In the genomic region with DNA sequence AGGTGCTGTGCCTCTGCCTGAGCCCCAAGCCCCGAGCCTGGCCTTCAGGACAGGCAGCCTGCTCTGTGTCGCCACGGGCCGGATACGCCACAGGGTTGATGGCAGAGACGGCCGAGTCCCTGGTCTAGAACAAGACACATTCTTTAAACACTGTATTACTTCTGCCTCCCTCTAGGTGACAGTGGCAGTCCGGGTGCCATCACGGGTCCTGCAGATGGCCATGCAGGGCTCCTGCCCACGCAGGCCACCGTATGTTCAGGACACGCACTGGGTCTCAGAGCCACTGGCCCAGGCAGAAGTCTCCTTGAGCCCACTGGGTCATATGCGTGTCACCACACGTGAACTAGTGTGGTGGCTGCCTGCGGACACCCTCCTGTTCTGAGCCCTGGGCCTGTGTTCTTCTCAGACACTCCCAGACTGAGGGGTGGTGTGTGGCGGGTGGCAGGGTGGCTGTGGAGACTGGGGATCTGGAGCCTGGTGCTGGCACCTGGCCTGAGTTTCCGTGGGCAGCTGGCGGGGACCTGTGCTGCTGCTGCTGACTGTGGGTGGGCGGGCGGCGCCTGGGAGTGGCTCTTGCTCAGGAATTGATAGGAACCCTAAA, we compare ENCODE assay signal across 8 cellular contexts. TPM values are rescaled to one million over a fixed set of nuclear protein-coding genes. Genes with fewer than 3 reads are reported as not detected.
A peak's percentile ranks its signal among the peaks of the same experiment; 100 is the strongest.
DNase-seq lines count a peak whose midpoint lies in the region; ATAC-seq and TF ChIP-seq lines count a peak whose summit lies in the region.
"Had no signal": no experiment of that assay in that cellular context is flagged by ENCODE, and none has a peak within 500 bp of the region (broad histone marks: within the 10 kb centered on the region; RNA-seq: fewer than 3 reads in every experiment).

No MANE protein-coding gene starts in this region.

- H3K4me1 ChIP-seq in Loucy (ENCODE audit: insufficient read depth, low read length, poor library complexity, severe bottlenecking): peaks cover 18% of the 10 kb centered on the region

- no peaks in the 10 kb centered on the region for H3K9me3 ChIP-seq in Loucy (ENCODE audit: insufficient read depth, low read depth, low read length)

- H3K36me3 Mint-ChIP-seq in T-cell: peaks cover 12% of the 10 kb centered on the region

- H3K27me3 ChIP-seq in Loucy (ENCODE audit: insufficient read depth, low read length, poor library complexity, severe bottlenecking): no peaks in the 10 kb centered on the region

- H3K4me3 Mint-ChIP-seq in T-cell: no peak overlapping the region

- no peak overlapping the region for H3K9ac ChIP-seq in Loucy (ENCODE audit: low read depth, low read length, poor library complexity, severe bottlenecking)

- H3F3A ChIP-seq in Loucy (ENCODE audit: low read depth): no peaks in the 10 kb centered on the region

- no peak overlapping the region for H2AFZ ChIP-seq in Loucy (ENCODE audit: low read length)

- H3K27ac Mint-ChIP-seq in T-cell: no peak overlapping the region

- no peaks in the 10 kb centered on the region for H3K9me3 Mint-ChIP-seq in T-cell

- peaks cover 34% of the 10 kb centered on the region for H3K79me2 ChIP-seq in Loucy (ENCODE audit: insufficient read depth, low read length)

- H3K36me3 ChIP-seq in Loucy (ENCODE audit: insufficient read depth, low read length): peaks cover 33% of the 10 kb centered on the region; the same call in 1 of the 2 replicates

- H3K4me2 ChIP-seq in Loucy (ENCODE audit: low read depth, low read length, poor library complexity, severe bottlenecking): no peak overlapping the region

- no peak for ATAC-seq in T-cell (replicated peaks in 1 of 4)

- CTCF ChIA-PET in T-cell (lab: Charles Lee): interaction anchor here in 1 of 2 donors (0.6 kb wide), 1 partner anchor 439 kb away, joined by 4 read pairs; no protein-coding TSS in a partner anchor

- H3K4me3 ChIP-seq in Loucy (ENCODE audit: low read length, poor library complexity, severe bottlenecking) (no peak overlapping the region), fibroblast of the aortic adventitia (ENCODE audit: low read depth, low read length) (no peak overlapping the region)

- peaks cover 12 to 31% (median 14%) of the 10 kb centered on the region in 3 donors for H3K4me1 Mint-ChIP-seq in T-cell

- no peak for DNase-seq in GM10266 (ENCODE audit: extremely low spot score)
- no peak for DNase-seq in fibroblast of the aortic adventitia (ENCODE audit: low read depth)
- DNase-seq in NCI-H774 (lab: John Stamatoyannopoulos, UW): no peak
- no peak for DNase-seq in GDM1 (lab: John Stamatoyannopoulos, UW)
- DNase-seq in T-cell: no peak
- DNase-seq: stimulated activated naive CD4-positive, alpha-beta T cell; T-helper 9 cell had no signal

- POLR2A ChIA-PET in T-cell (lab: Charles Lee): no interaction called here

- no peaks in the 10 kb centered on the region for H3K9me2 ChIP-seq in Loucy (replicated peaks; ENCODE audit: low read depth, low read length)

- peak; percentile 20 for TF ChIP-seq CTCF in GM10266 (IDR thresholded peaks at IDR 0.05; ENCODE audit: control insufficient read depth, insufficient read depth, low read depth, missing control alignments)
- peak; percentile 35; the same call in 1 of the 2 replicates for TF ChIP-seq CTCF in Loucy (conservative IDR thresholded peaks at IDR 0.05; ENCODE audit: low read length)
- TF ChIP-seq CTCF in fibroblast of the aortic adventitia (IDR thresholded peaks at IDR 0.05; ENCODE audit: insufficient read depth, low read length): peak; percentile 12

- H3K27me3 Mint-ChIP-seq in T-cell: no peaks in the 10 kb centered on the region

- peaks cover 23% of the 10 kb centered on the region for H4K20me1 ChIP-seq in Loucy (ENCODE audit: insufficient read depth, low read length, poor library complexity, severe bottlenecking)

RNA-seq across cellular contexts. Expression of a gene that starts 4.4 kb away (rescaled TPM):
- total RNA-seq in fibroblast of the aortic adventitia (ENCODE audit: low replicate concordance): 30.9 and 33.4 TPM in 2 replicates
- total RNA-seq in T-cell: 10 to 100 TPM; 38.3 to 87.0 (median 80.4) TPM

RNA-seq across cellular contexts. Expression of a gene that starts 4.9 kb away (rescaled TPM):
- 11.9 and 29.6 TPM in 2 replicates for total RNA-seq in fibroblast of the aortic adventitia (ENCODE audit: low replicate concordance)
- 100 to 1,000 TPM; 130 to 172 (median 161) TPM for total RNA-seq in T-cell

RNA-seq across cellular contexts. Expression of a gene that starts 17.4 kb away (rescaled TPM):
- total RNA-seq in fibroblast of the aortic adventitia (ENCODE audit: low replicate concordance): 0.81 and 1.8 TPM in 2 replicates
- total RNA-seq in T-cell: 10 to 100 TPM in 2 of 5 donors, 1 to 10 TPM in 3; 2.1 to 13.5 (median 5.3) TPM

RNA-seq across cellular contexts. Expression of a gene that starts 24.5 kb away (rescaled TPM):
- total RNA-seq in fibroblast of the aortic adventitia (ENCODE audit: low replicate concordance) (0.27 and 0.74 TPM in 2 replicates), T-cell (1 to 10 TPM in 2 of 5 donors, under 1 TPM in 2, not detected in 1; 0.42 to 1.5 (median 1.0) TPM)

RNA-seq across cellular contexts. Expression of a gene that starts 50.3 kb away (rescaled TPM):
- not detected in 2 replicates for total RNA-seq in fibroblast of the aortic adventitia (ENCODE audit: low replicate concordance)
- total RNA-seq in T-cell: under 1 TPM in 3 of 5 donors, not detected in 2; 0.22 to 0.49 (median 0.30) TPM
